ENCODE assay signal across 14 cellular contexts in genomic region chr10:4688620-4689019, GRCh38.
DNase-seq lines count a peak whose midpoint lies in the region; ATAC-seq and TF ChIP-seq lines count a peak whose summit lies in the region.
"Had no signal": no experiment of that assay in that cellular context is flagged by ENCODE, and none has a peak within 500 bp of the region (broad histone marks: within the 10 kb centered on the region; RNA-seq: fewer than 3 reads in every experiment).

No MANE protein-coding gene starts in this region.

- in situ Hi-C loops in brain microvascular endothelial cell (cut with HindIII; ENCODE audit: low pct_ligation_motif_present, low sequenced_read_pairs): no loop called here

- no peak overlapping the region; the same call in 1 of the 2 replicates for H3K9ac ChIP-seq in PC-3 (ENCODE audit: low read length)
- H3K9ac ChIP-seq: KMS-11 had no signal

- H3K27ac ChIP-seq in A673 (ENCODE audit: low read depth, low read length, poor library complexity, severe bottlenecking): peak overlapping the region; percentile 54
- peak overlapping the region; percentile 100 for H3K27ac ChIP-seq in PC-3 (ENCODE audit: low read length)
- no peak overlapping the region for H3K27ac ChIP-seq in brain microvascular endothelial cell
- H3K27ac ChIP-seq in vagina: no peak overlapping the region
- H3K27ac ChIP-seq: KMS-11 had no signal

- H3K9me3 ChIP-seq in A673 (ENCODE audit: low read depth, low read length, poor library complexity, severe bottlenecking) (no peaks in the 10 kb centered on the region), PC-3 (ENCODE audit: low read length) (no peaks in the 10 kb centered on the region), vagina (no peaks in the 10 kb centered on the region)

- CTCF ChIA-PET in A673 (lab: Charles Lee) (no interaction called here), PC-3 (lab: Charles Lee) (no interaction called here)

- H4K20me1 ChIP-seq in PC-3 (ENCODE audit: low read length): no peaks in the 10 kb centered on the region

- no peak for TF ChIP-seq POLR2A in vagina (IDR thresholded peaks at IDR 0.05)

- peaks cover 7% of the 10 kb centered on the region for H3F3A ChIP-seq in PC-3 (ENCODE audit: low read length, unreplicated experiment)

- H3K9me3 Mint-ChIP-seq in natural killer cell treated with Interleukin-12 subunit alpha and Interleukin-12 subunit beta and Interleukin-15 and Interleukin-18, amount 100 ng/mL, for 72 hours: no peaks in the 10 kb centered on the region
- H3K9me3 Mint-ChIP-seq: activated naive CD4-positive, alpha-beta T cell treated with anti-CD3 and anti-CD28 coated beads for 36 hours had no signal

- no peak overlapping the region for H3K4me3 Mint-ChIP-seq in natural killer cell treated with Interleukin-12 subunit alpha and Interleukin-12 subunit beta and Interleukin-15 and Interleukin-18, amount 100 ng/mL, for 72 hours
- H3K4me3 Mint-ChIP-seq: activated CD8-positive, alpha-beta T cell treated with anti-CD3 and anti-CD28 coated beads, Interleukin-2, amount 10 ng/mL, durations not matched to agents 7 days and 5 days; activated naive CD4-positive, alpha-beta T cell treated with anti-CD3 and anti-CD28 coated beads for 36 hours had no signal

- BruUV-seq in A673 (replicated peaks; lab: Mats Ljungman, UMichigan): no TSS peak
- no TSS peak for BruUV-seq in PC-3 (replicated peaks; lab: Mats Ljungman, UMichigan)

- no peaks in the 10 kb centered on the region for H3K4me1 Mint-ChIP-seq in natural killer cell treated with Interleukin-12 subunit alpha and Interleukin-12 subunit beta and Interleukin-15 and Interleukin-18, amount 100 ng/mL, for 72 hours (ENCODE audit: low read depth in 2 of 2)

- no peak overlapping the region for H3K27ac Mint-ChIP-seq in natural killer cell treated with Interleukin-12 subunit alpha and Interleukin-12 subunit beta and Interleukin-15 and Interleukin-18, amount 100 ng/mL, for 72 hours
- H3K27ac Mint-ChIP-seq: activated CD8-positive, alpha-beta T cell treated with anti-CD3 and anti-CD28 coated beads, Interleukin-2, amount 10 ng/mL, durations not matched to agents 7 days and 5 days; activated naive CD4-positive, alpha-beta T cell treated with anti-CD3 and anti-CD28 coated beads for 36 hours had no signal

- H3K4me3 ChIP-seq in A673 (ENCODE audit: low read depth, low read length, poor library complexity, severe bottlenecking) (no peak overlapping the region), PC-3 (ENCODE audit: low read length) (no peak overlapping the region), brain microvascular endothelial cell (ENCODE audit: low read depth, low read length) (no peak overlapping the region), vagina (no peak overlapping the region)

- no peaks in the 10 kb centered on the region for H3K27me3 ChIP-seq in A673 (replicated peaks; ENCODE audit: insufficient read depth, low read depth, low read length, poor library complexity)
- no peaks in the 10 kb centered on the region for H3K27me3 ChIP-seq in PC-3 (ENCODE audit: low read length)
- no peaks in the 10 kb centered on the region for H3K27me3 ChIP-seq in brain microvascular endothelial cell (replicated peaks)
- H3K27me3 ChIP-seq in vagina: no peaks in the 10 kb centered on the region

- peak; percentile 64 for ATAC-seq in GM21529 (IDR thresholded peaks at IDR 0.05; ENCODE audit: unreplicated experiment)
- no peak for ATAC-seq in PC-3
- ATAC-seq in natural killer cell treated with Interleukin-12 subunit alpha and Interleukin-12 subunit beta and Interleukin-15 and Interleukin-18, amount 100 ng/mL, for 72 hours: no peak
- ATAC-seq: activated CD8-positive, alpha-beta T cell treated with anti-CD3 and anti-CD28 coated beads, Interleukin-2, amount 10 ng/mL, durations not matched to agents 7 days and 5 days had no signal

- H3K36me3 ChIP-seq in A673 (ENCODE audit: insufficient read depth, low read length, poor library complexity, severe bottlenecking): no peaks in the 10 kb centered on the region
- no peaks in the 10 kb centered on the region for H3K36me3 ChIP-seq in PC-3 (ENCODE audit: low read depth, low read length)
- no peaks in the 10 kb centered on the region for H3K36me3 ChIP-seq in brain microvascular endothelial cell (replicated peaks)
- H3K36me3 ChIP-seq in vagina: no peaks in the 10 kb centered on the region

- no peak overlapping the region for H2AFZ ChIP-seq in PC-3 (ENCODE audit: low read length)

- H3K9me2 ChIP-seq in PC-3 (replicated peaks; ENCODE audit: low read length): no peaks in the 10 kb centered on the region

- peaks cover 12% of the 10 kb centered on the region for H3K4me1 ChIP-seq in A673 (ENCODE audit: insufficient read depth, low read length, poor library complexity, severe bottlenecking)
- peaks cover 68% of the 10 kb centered on the region for H3K4me1 ChIP-seq in PC-3 (ENCODE audit: insufficient read depth, low read length)
- H3K4me1 ChIP-seq in vagina: peaks cover 13% of the 10 kb centered on the region

- TF ChIP-seq CTCF in A673 (conservative IDR thresholded peaks at IDR 0.05; ENCODE audit: low read depth, low read length): no peak
- TF ChIP-seq CTCF in PC-3 (conservative IDR thresholded peaks at IDR 0.05; ENCODE audit: low read depth, low read length): no peak
- no peak for TF ChIP-seq CTCF in brain microvascular endothelial cell (IDR thresholded peaks at IDR 0.05; ENCODE audit: low read depth, low read length, missing control alignments)
- TF ChIP-seq CTCF in vagina (IDR thresholded peaks at IDR 0.05): no peak

- no peaks in the 10 kb centered on the region for H3K79me2 ChIP-seq in PC-3 (ENCODE audit: low read length)

- no peak for DNase-seq in A673 (ENCODE audit: low spot score)
- DNase-seq in PC-3: no peak
- peak; percentile 48 for DNase-seq in globus pallidus (ENCODE audit: low spot score)
- DNase-seq in brain microvascular endothelial cell: no peak
- DNase-seq in natural killer cell treated with Interleukin-12 subunit alpha and Interleukin-12 subunit beta and Interleukin-15 and Interleukin-18, amount 100 ng/mL, for 72 hours (ENCODE audit: low spot score): no peak
- DNase-seq in vagina (ENCODE audit: extremely low spot score in 2 of 2): no peak
- DNase-seq in NCI-H446 treated with DMSO at 0.1 percent for 48 hours (lab: John Stamatoyannopoulos, UW): no peak
- DNase-seq: activated CD8-positive, alpha-beta T cell treated with anti-CD3 and anti-CD28 coated beads, Interleukin-2, amount 10 ng/mL, durations not matched to agents 7 days and 5 days; activated naive CD4-positive, alpha-beta T cell treated with anti-CD3 and anti-CD28 coated beads for 36 hours; DMS53; NCI-H2029 treated with DMSO at 0.1 percent for 48 hours; stimulated activated CD4-positive, alpha-beta T cell treated with anti-CD3 and anti-CD28 coated beads, Interleukin-1b, Interleukin-23, amount 100 ng/mL, for 48 hours had no signal

- POLR2A ChIA-PET in A673 (lab: Charles Lee; ENCODE audit: low non-redundant PET) (interaction anchor here (0.5 kb wide), 1 partner anchor 9 kb away, joined by 4 read pairs; no protein-coding TSS in a partner anchor), PC-3 (lab: Charles Lee; ENCODE audit: unreplicated experiment) (no interaction called here)

- H3K27me3 Mint-ChIP-seq in natural killer cell treated with Interleukin-12 subunit alpha and Interleukin-12 subunit beta and Interleukin-15 and Interleukin-18, amount 100 ng/mL, for 72 hours: peaks cover 28 to 58% of the 10 kb centered on the region in 2 donors

- no peaks in the 10 kb centered on the region for H3K36me3 Mint-ChIP-seq in natural killer cell treated with Interleukin-12 subunit alpha and Interleukin-12 subunit beta and Interleukin-15 and Interleukin-18, amount 100 ng/mL, for 72 hours

- no peak overlapping the region for H3K4me2 ChIP-seq in PC-3 (ENCODE audit: low read length)
- H3K4me2 ChIP-seq: KMS-11 had no signal

- intact Hi-C loops in A673 (cut with micrococcal nuclease; ENCODE audit: unreplicated experiment) (loop anchor here (5.0 kb wide), 1 partner anchor 79 kb away; no protein-coding TSS in a partner anchor), PC-3 (cut with micrococcal nuclease) (no loop called here), vagina (cut with DNase I) (no loop called here)

Comparison
In these comparisons a context has a peak if more than half of its experiments do, and no peak if none do; other contexts are left out.
1. H3K27ac ChIP-seq: peak in A673 (single experiment) and PC-3 (single experiment); none in brain microvascular endothelial cell (single experiment) and vagina (single experiment).